Comparison of ENCODE assay signal across 35 cellular contexts in the genomic region with DNA sequence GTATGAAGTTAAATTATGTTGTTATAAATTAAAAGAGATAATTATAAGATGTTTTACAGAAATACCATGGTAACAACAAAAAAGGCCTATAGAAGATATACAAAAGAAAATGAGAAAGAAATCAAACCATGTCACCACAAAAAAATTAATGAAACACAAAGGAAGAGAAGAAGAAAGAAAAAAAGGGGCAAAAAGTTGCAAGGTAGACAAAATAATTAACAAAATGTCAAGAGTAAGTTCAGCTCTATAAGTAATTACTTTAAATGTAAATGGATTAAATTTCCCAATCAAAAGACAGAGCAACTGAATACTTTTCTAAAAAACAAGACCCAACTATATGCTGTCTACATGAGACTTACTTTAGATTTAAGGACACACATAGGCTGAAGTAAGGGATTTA.
"Had no signal": no experiment of that assay in that cellular context is flagged by ENCODE, and none has a peak within 500 bp of the region (broad histone marks: within the 10 kb centered on the region; RNA-seq: fewer than 3 reads in every experiment).

No MANE protein-coding gene starts in this region.

- H3K4me3 ChIP-seq: MG63 had no signal

- H3K36me3 ChIP-seq: MG63 had no signal

- H3K9me3 ChIP-seq: MG63 had no signal

- H3K27me3 ChIP-seq: MG63 had no signal

- DNase-seq: MG63, MM.1S, MV-4-11, NCI-H1048, NCI-H1092, NCI-H1092 treated with DMSO at 0.1 percent for 48 hours, NCI-H1105, NCI-H1105 treated with DMSO at 0.1 percent for 48 hours, NCI-H1417, NCI-H1417 treated with DMSO at 0.1 percent for 48 hours, NCI-H1436, NCI-H1436 treated with DMSO at 0.1 percent for 48 hours, NCI-H146, NCI-H1694, NCI-H1694 treated with DMSO at 0.1 percent for 48 hours, NCI-H187, NCI-H187 treated with DMSO at 0.1 percent for 48 hours, NCI-H1930, NCI-H2029, NCI-H2029 treated with DMSO at 0.1 percent for 48 hours, NCI-H2081, NCI-H2081 treated with DMSO at 0.1 percent for 48 hours, NCI-H2107, NCI-H2171, NCI-H2171 treated with DMSO at 0.1 percent for 48 hours, NCI-H2227 treated with DMSO at 0.1 percent for 48 hours, NCI-H226, NCI-H345, NCI-H446, NCI-H446 treated with DMSO at 0.1 percent for 48 hours, NCI-H510A, NCI-H510A treated with DMSO at 0.1 percent for 48 hours, NCI-H524, NCI-H524 treated with DMSO at 0.1 percent for 48 hours, NCI-H526 had no signal
